Comparison of ENCODE assay signal across 8 cellular contexts in genomic region chr3:43692085-43692484, GRCh38. TPM values are rescaled to one million over a fixed set of nuclear protein-coding genes. Genes with fewer than 3 reads are reported as not detected.
DNase-seq lines count a peak whose midpoint lies in the region; ATAC-seq and TF ChIP-seq lines count a peak whose summit lies in the region.

No MANE protein-coding gene starts in this region.

- CTCF ChIA-PET in activated naive CD4-positive, alpha-beta T cell treated with anti-CD3 and anti-CD28 coated beads, Interleukin-2, amount 10 ng/mL, durations not matched to agents 7 days and 5 days (lab: Charles Lee) = no interaction called here

- peak overlapping the region; percentile 77 for H3K4me3 Mint-ChIP-seq in activated naive CD4-positive, alpha-beta T cell treated with anti-CD3 and anti-CD28 coated beads, Interleukin-2, amount 10 ng/mL, durations not matched to agents 7 days and 5 days
- peak overlapping the region; percentile 85 for H3K4me3 Mint-ChIP-seq in activated T-helper 2 cell treated with anti-CD3 and anti-CD28 coated beads, Interferon-gamma antibody, Interleukin-2, Interleukin-4, amounts not matched to agents 10 μg/mL and 5 μg/mL and 100 μg/mL, durations not matched to agents 14 hours and 24 hours and 36 hours (ENCODE audit: low read depth)

- H3K27me3 Mint-ChIP-seq in activated naive CD4-positive, alpha-beta T cell treated with anti-CD3 and anti-CD28 coated beads, Interleukin-2, amount 10 ng/mL, durations not matched to agents 7 days and 5 days = peaks cover 20% of the 10 kb centered on the region
- peaks cover 8% of the 10 kb centered on the region for H3K27me3 Mint-ChIP-seq in activated T-helper 2 cell treated with anti-CD3 and anti-CD28 coated beads, Interferon-gamma antibody, Interleukin-2, Interleukin-4, amounts not matched to agents 10 μg/mL and 5 μg/mL and 100 μg/mL, durations not matched to agents 14 hours and 24 hours and 36 hours (ENCODE audit: low read depth)

- H3K9me3 ChIP-seq in left lung (no peaks in the 10 kb centered on the region), tibial artery (no peaks in the 10 kb centered on the region)

- DNase-seq in activated naive CD4-positive, alpha-beta T cell treated with anti-CD3 and anti-CD28 coated beads, Interleukin-2, amount 10 ng/mL, durations not matched to agents 7 days and 5 days = no peak
- DNase-seq in activated naive CD4-positive, alpha-beta T cell (lab: John Stamatoyannopoulos, UW) = no peak
- DNase-seq in activated T-helper 2 cell treated with anti-CD3 and anti-CD28 coated beads, Interferon-gamma antibody, Interleukin-2, Interleukin-4, amounts not matched to agents 10 μg/mL and 5 μg/mL and 100 μg/mL, durations not matched to agents 14 hours and 24 hours and 36 hours (ENCODE audit: low spot score) = no peak
- DNase-seq in left lung (no peak), tibial artery (no peak), SHP77 treated with DMSO at 0.1 percent for 48 hours (lab: John Stamatoyannopoulos, UW) (no peak), COLO668 (lab: John Stamatoyannopoulos, UW; ENCODE audit: unreplicated experiment) (no peak)

- H3K27me3 ChIP-seq in left lung (no peaks in the 10 kb centered on the region), tibial artery (no peaks in the 10 kb centered on the region)

- no peak for ATAC-seq in left lung
- no peak for ATAC-seq in GM18511 (IDR thresholded peaks at IDR 0.05; ENCODE audit: unreplicated experiment)

- peak overlapping the region; percentile 97 for H3K27ac ChIP-seq in left lung
- H3K27ac ChIP-seq in tibial artery = no peak overlapping the region

- H3K4me1 ChIP-seq in left lung = peaks cover 0 to 53% of the 10 kb centered on the region in 2 donors
- peaks cover 0 to 38% (median 20%) of the 10 kb centered on the region in 4 donors for H3K4me1 ChIP-seq in tibial artery

- H3K36me3 Mint-ChIP-seq in activated naive CD4-positive, alpha-beta T cell treated with anti-CD3 and anti-CD28 coated beads, Interleukin-2, amount 10 ng/mL, durations not matched to agents 7 days and 5 days = peaks cover 7% of the 10 kb centered on the region
- no peaks in the 10 kb centered on the region for H3K36me3 Mint-ChIP-seq in activated T-helper 2 cell treated with anti-CD3 and anti-CD28 coated beads, Interferon-gamma antibody, Interleukin-2, Interleukin-4, amounts not matched to agents 10 μg/mL and 5 μg/mL and 100 μg/mL, durations not matched to agents 14 hours and 24 hours and 36 hours (ENCODE audit: low read depth)

- peaks cover 37% of the 10 kb centered on the region for H3K4me1 Mint-ChIP-seq in activated naive CD4-positive, alpha-beta T cell treated with anti-CD3 and anti-CD28 coated beads, Interleukin-2, amount 10 ng/mL, durations not matched to agents 7 days and 5 days
- peaks cover 27% of the 10 kb centered on the region for H3K4me1 Mint-ChIP-seq in activated T-helper 2 cell treated with anti-CD3 and anti-CD28 coated beads, Interferon-gamma antibody, Interleukin-2, Interleukin-4, amounts not matched to agents 10 μg/mL and 5 μg/mL and 100 μg/mL, durations not matched to agents 14 hours and 24 hours and 36 hours (ENCODE audit: low read depth)

- H3K36me3 ChIP-seq in left lung = no peaks in the 10 kb centered on the region
- H3K36me3 ChIP-seq in tibial artery = no peaks in the 10 kb centered on the region

- H3K4me3 ChIP-seq in left lung (peak overlapping the region in 1 of 2 donors; percentile 66), tibial artery (peak overlapping the region; percentile 65 to 66)

- H3K27ac Mint-ChIP-seq in activated naive CD4-positive, alpha-beta T cell treated with anti-CD3 and anti-CD28 coated beads, Interleukin-2, amount 10 ng/mL, durations not matched to agents 7 days and 5 days = peak overlapping the region; percentile 73
- no peak overlapping the region for H3K27ac Mint-ChIP-seq in activated T-helper 2 cell treated with anti-CD3 and anti-CD28 coated beads, Interferon-gamma antibody, Interleukin-2, Interleukin-4, amounts not matched to agents 10 μg/mL and 5 μg/mL and 100 μg/mL, durations not matched to agents 14 hours and 24 hours and 36 hours

- intact Hi-C loops in activated T-helper 2 cell treated with anti-CD3 and anti-CD28 coated beads, Interferon-gamma antibody, Interleukin-2, Interleukin-4, amounts not matched to agents 10 μg/mL and 5 μg/mL and 100 μg/mL, durations not matched to agents 14 hours and 24 hours and 36 hours (cut with micrococcal nuclease) = loop anchor here (5.0 kb wide), 1 partner anchor 395 kb away; no protein-coding TSS in a partner anchor
- intact Hi-C loops in left lung (cut with DNase I) = no loop called here
- intact Hi-C loops in tibial artery (cut with DNase I; ENCODE audit: low total_unique reads) = loop anchor here (5.0 to 10.0 kb wide), 2 partner anchors 70 to 83 kb away; partner anchors contain the start of gene ANO10

- TF ChIP-seq CTCF in left lung (IDR thresholded peaks at IDR 0.05) = no peak
- TF ChIP-seq CTCF in tibial artery (IDR thresholded peaks at IDR 0.05) = no peak

- H3K9me3 Mint-ChIP-seq in activated naive CD4-positive, alpha-beta T cell treated with anti-CD3 and anti-CD28 coated beads, Interleukin-2, amount 10 ng/mL, durations not matched to agents 7 days and 5 days = no peaks in the 10 kb centered on the region
- no peaks in the 10 kb centered on the region for H3K9me3 Mint-ChIP-seq in activated T-helper 2 cell treated with anti-CD3 and anti-CD28 coated beads, Interferon-gamma antibody, Interleukin-2, Interleukin-4, amounts not matched to agents 10 μg/mL and 5 μg/mL and 100 μg/mL, durations not matched to agents 14 hours and 24 hours and 36 hours

RNA-seq across cellular contexts. Expression of gene ABHD5, which starts 1.3 kb away (rescaled TPM):
- 11.9 and 15.2 TPM in 2 replicates for total RNA-seq in activated T-helper 2 cell treated with anti-CD3 and anti-CD28 coated beads, Interferon-gamma antibody, Interleukin-2, Interleukin-4, amounts not matched to agents 10 μg/mL and 5 μg/mL and 100 μg/mL, durations not matched to agents 14 hours and 24 hours and 36 hours
- total RNA-seq in left lung = 10 to 100 TPM; 31.9 to 41.0 TPM

Comparison
In these comparisons a context has a peak if more than half of its experiments do, and no peak if none do; other contexts are left out.
1. H3K27ac ChIP-seq: peak in left lung (2 of 2); none in tibial artery (0 of 2).
2. intact Hi-C loops: an anchor here in activated T-helper 2 cell treated with anti-CD3 and anti-CD28 coated beads, Interferon-gamma antibody, Interleukin-2, Interleukin-4, amounts not matched to agents 10 μg/mL and 5 μg/mL and 100 μg/mL, durations not matched to agents 14 hours and 24 hours and 36 hours (5.0 kb wide) and tibial artery (5.0 to 10.0 kb wide); none called in left lung.